Comparison of ENCODE assay signal across 12 cellular contexts in genomic region chr17:37774508-37774907, GRCh38. TPM values are rescaled to one million over a fixed set of nuclear protein-coding genes. Genes with fewer than 3 reads are reported as not detected.
A peak's percentile ranks its signal among the peaks of the same experiment; 100 is the strongest.
DNase-seq lines count a peak whose midpoint lies in the region; ATAC-seq and TF ChIP-seq lines count a peak whose summit lies in the region.
"Had no signal": no experiment of that assay in that cellular context is flagged by ENCODE, and none has a peak within 500 bp of the region (broad histone marks: within the 10 kb centered on the region; RNA-seq: fewer than 3 reads in every experiment).

No MANE protein-coding gene starts in this region.

- H3K4me1 Mint-ChIP-seq in activated naive CD8-positive, alpha-beta T cell treated with anti-CD3 and anti-CD28 coated beads, Interleukin-2, amount 10 ng/mL, durations not matched to agents 7 days and 5 days = peaks cover 31% of the 10 kb centered on the region

- H3K27ac ChIP-seq in gastrocnemius medialis = no peak overlapping the region

- no peak for TF ChIP-seq POLR2A in gastrocnemius medialis (IDR thresholded peaks at IDR 0.05)

- POLR2A ChIA-PET in activated naive CD8-positive, alpha-beta T cell treated with anti-CD3 and anti-CD28 coated beads, Interleukin-2, amount 10 ng/mL, durations not matched to agents 7 days and 5 days (lab: Charles Lee) = no interaction called here

- H3K27me3 ChIP-seq in MG63 (no peaks in the 10 kb centered on the region), gastrocnemius medialis (peaks cover 0 to 3% (median 0%) of the 10 kb centered on the region in 3 donors)

- DNase-seq in GM13977 (ENCODE audit: low spot score) (peak; percentile 63), HT-29 (ENCODE audit: low spot score) (no peak), midbrain (lab: John Stamatoyannopoulos, UW) (no peak), MG63 (no peak), gastrocnemius medialis (no peak)
- no peak for DNase-seq in activated naive CD8-positive, alpha-beta T cell treated with anti-CD3 and anti-CD28 coated beads, Interleukin-2, amount 10 ng/mL, durations not matched to agents 7 days and 5 days
- DNase-seq: activated effector memory CD4-positive, alpha-beta T cell treated with Interleukin-2 at 50 U/mL for 16 hours; NCI-H2107 had no signal

- peak; percentile 84 for ATAC-seq in GM19463 (IDR thresholded peaks at IDR 0.05; ENCODE audit: unreplicated experiment)
- ATAC-seq in HG03342 (IDR thresholded peaks at IDR 0.05; ENCODE audit: unreplicated experiment) = peak; percentile 87
- ATAC-seq in activated naive CD8-positive, alpha-beta T cell treated with anti-CD3 and anti-CD28 coated beads, Interleukin-2, amount 10 ng/mL, durations not matched to agents 7 days and 5 days (ENCODE audit: low read depth) = peak; percentile 91
- ATAC-seq in gastrocnemius medialis = no peak

- H3K27me3 Mint-ChIP-seq in activated naive CD8-positive, alpha-beta T cell treated with anti-CD3 and anti-CD28 coated beads, Interleukin-2, amount 10 ng/mL, durations not matched to agents 7 days and 5 days = peaks cover 5% of the 10 kb centered on the region

- in situ Hi-C loops in GM13977 (cut with MboI; ENCODE audit: low pct_unique_long_range_greater_than_20kb, low sequenced_read_pairs, unreplicated experiment) = no loop called here
- in situ Hi-C loops in gastrocnemius medialis (cut with MboI; ENCODE audit: low sequenced_read_pairs in 4 of 4) = no loop called here

- peak overlapping the region; percentile 43 for H3K4me3 Mint-ChIP-seq in activated naive CD8-positive, alpha-beta T cell treated with anti-CD3 and anti-CD28 coated beads, Interleukin-2, amount 10 ng/mL, durations not matched to agents 7 days and 5 days

- H3K9me3 ChIP-seq in MG63 (no peaks in the 10 kb centered on the region; the same call in 1 of the 2 replicates), gastrocnemius medialis (no peaks in the 10 kb centered on the region)

- intact Hi-C loops in gastrocnemius medialis (cut with DNase I; ENCODE audit: low total_unique reads) = no loop called here

- TF ChIP-seq CTCF in GM13977 (IDR thresholded peaks at IDR 0.05; ENCODE audit: extremely low read depth, insufficient read depth, missing control alignments) = no peak
- TF ChIP-seq CTCF in gastrocnemius medialis (IDR thresholded peaks at IDR 0.05 in 4 of 5, conservative IDR thresholded peaks at IDR 0.05 in 1 of 5) = no peak

- peak overlapping the region; percentile 52 for H3K27ac Mint-ChIP-seq in activated naive CD8-positive, alpha-beta T cell treated with anti-CD3 and anti-CD28 coated beads, Interleukin-2, amount 10 ng/mL, durations not matched to agents 7 days and 5 days

- no peaks in the 10 kb centered on the region for H3K9me3 Mint-ChIP-seq in activated naive CD8-positive, alpha-beta T cell treated with anti-CD3 and anti-CD28 coated beads, Interleukin-2, amount 10 ng/mL, durations not matched to agents 7 days and 5 days

- H3K36me3 ChIP-seq in MG63 (no peaks in the 10 kb centered on the region), gastrocnemius medialis (no peaks in the 10 kb centered on the region)

- no peaks in the 10 kb centered on the region for H3K4me1 ChIP-seq in gastrocnemius medialis

- H3K4me3 ChIP-seq in MG63 (no peak overlapping the region), gastrocnemius medialis (no peak overlapping the region)

- no peaks in the 10 kb centered on the region for H3K36me3 Mint-ChIP-seq in activated naive CD8-positive, alpha-beta T cell treated with anti-CD3 and anti-CD28 coated beads, Interleukin-2, amount 10 ng/mL, durations not matched to agents 7 days and 5 days

RNA-seq across cellular contexts. Expression of gene HNF1B, which starts 29.6 kb away (rescaled TPM):
- total RNA-seq in activated naive CD8-positive, alpha-beta T cell treated with anti-CD3 and anti-CD28 coated beads, Interleukin-2, amount 10 ng/mL, durations not matched to agents 7 days and 5 days = under 1 TPM in 1 of 2 experiments, not detected in 1; 0.30 TPM
- total RNA-seq in HT-29 (2014; rRNA removed; shearing (Covaris generic)) = 66.0 and 91.4 TPM in 2 replicates
- total RNA-seq in MG63 (2014; rRNA removed; shearing (Covaris generic); ENCODE audit: low replicate concordance) = not detected in 2 replicates
- not detected for total RNA-seq in gastrocnemius medialis
- total RNA-seq: fibroblast of lung, subcutaneous adipose tissue had no signal

Comparison
In these comparisons a context has a peak if more than half of its experiments do, and no peak if none do; other contexts are left out.
1. ATAC-seq: peak in GM19463 (single experiment), HG03342 (single experiment) and activated naive CD8-positive, alpha-beta T cell treated with anti-CD3 and anti-CD28 coated beads, Interleukin-2, amount 10 ng/mL, durations not matched to agents 7 days and 5 days (single experiment); none in gastrocnemius medialis (0 of 2).
2. RNA of gene HNF1B, which starts 29.6 kb away (total RNA-seq): 66.0 to 91.4 TPM in HT-29; 0.30 TPM in activated naive CD8-positive, alpha-beta T cell treated with anti-CD3 and anti-CD28 coated beads, Interleukin-2, amount 10 ng/mL, durations not matched to agents 7 days and 5 days, not detected in gastrocnemius medialis and not detected in MG63; every median in the first group is over 10 times any median in the second.